ENCODE assay signal across 13 cellular contexts in the genomic region with DNA sequence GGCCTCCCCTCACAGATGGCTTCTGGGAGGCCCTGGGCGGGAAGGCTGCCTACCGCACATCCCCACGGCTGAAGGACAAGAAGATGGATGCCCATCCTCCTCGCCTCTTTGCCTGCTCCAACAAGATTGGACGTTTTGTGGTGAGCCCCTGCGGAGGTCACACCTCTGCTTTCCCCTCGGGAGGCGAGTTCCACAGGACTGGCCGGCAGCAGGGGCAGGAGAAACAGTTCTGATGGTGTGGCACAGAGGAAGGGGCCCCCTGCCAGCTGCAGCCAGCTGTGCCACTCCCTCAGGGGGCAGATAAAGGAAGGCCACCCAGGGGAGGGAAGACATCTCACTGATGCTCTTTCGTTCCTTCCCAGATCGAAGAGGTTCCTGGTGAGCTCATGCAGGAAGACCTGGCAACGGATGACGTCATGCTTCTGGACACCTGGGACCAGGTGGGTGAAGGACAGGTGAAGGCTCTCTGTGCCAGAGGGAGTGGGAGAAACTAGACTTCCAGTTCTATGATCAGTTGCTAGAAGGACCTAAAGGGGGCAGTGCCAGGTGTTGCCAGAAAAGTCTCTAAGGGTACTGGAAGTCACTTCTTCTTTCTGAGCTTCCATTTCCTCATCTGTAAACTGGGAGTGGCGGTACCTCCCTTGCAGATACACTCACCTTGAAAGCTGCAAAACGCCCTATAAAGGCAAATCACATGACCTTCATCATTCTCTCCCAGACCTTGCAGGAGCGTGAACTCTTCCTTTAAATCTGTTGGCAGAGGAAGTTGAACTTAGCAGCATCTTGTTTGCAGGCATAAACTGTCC. TPM values are rescaled to one million over a fixed set of nuclear protein-coding genes. Genes with fewer than 3 reads are reported as not detected.
DNase-seq lines count a peak whose midpoint lies in the region; ATAC-seq, FAIRE-seq and TF ChIP-seq lines count a peak whose summit lies in the region.
"Had no signal": no experiment of that assay in that cellular context is flagged by ENCODE, and none has a peak within 500 bp of the region (broad histone marks: within the 10 kb centered on the region; RNA-seq: fewer than 3 reads in every experiment).

No MANE protein-coding gene starts in this region.

- WGBS in mammary epithelial cell (ENCODE audit: low coverage, missing lambda C conversion rate): 92% methylated on average over 15 of the region's 16 CpGs
- 89% methylated on average over 16 of the region's 16 CpGs; no CpG with 5 or more reads in 1 of the 2 donors for WGBS in transverse colon (ENCODE audit: low coverage in 1 of 2), 2 donors

- peaks cover 14 to 19% of the 10 kb centered on the region in 2 donors for H3K4me1 ChIP-seq in breast epithelium
- peaks cover 18% of the 10 kb centered on the region for H3K4me1 ChIP-seq in mammary epithelial cell (ENCODE audit: insufficient read depth, low read length)
- no peaks in the 10 kb centered on the region for H3K4me1 ChIP-seq in mucosa of descending colon (ENCODE audit: low read depth)
- H3K4me1 ChIP-seq in transverse colon: peaks cover 3 to 15% (median 7%) of the 10 kb centered on the region in 4 donors
- H3K4me1 ChIP-seq: prostate gland had no signal

- dilution Hi-C loops in mammary epithelial cell (cut with HindIII; ENCODE audit: low sequenced_read_pairs): no loop called here

- intact Hi-C loops in breast epithelium (cut with DNase I; ENCODE audit: low total_unique reads): no loop called here
- intact Hi-C loops in mammary epithelial cell (cut with micrococcal nuclease): no loop called here
- intact Hi-C loops in mucosa of descending colon (cut with DNase I, micrococcal nuclease): loop anchor here (10.0 kb wide), 3 partner anchors 46 to 114 kb away; a partner anchor contains a TSS
- intact Hi-C loops in transverse colon (cut with DNase I; ENCODE audit: low total_unique reads): no loop called here

- H2AFZ ChIP-seq in mammary epithelial cell (ENCODE audit: low read depth, low read length): no peak overlapping the region
- H2AFZ ChIP-seq: GM23248 had no signal

- DNase-seq in breast epithelium (ENCODE audit: low spot score in 2 of 2): no peak
- DNase-seq in mammary epithelial cell: no peak
- no peak for DNase-seq in bronchial epithelial cell (ENCODE audit: low read depth)
- no peak for DNase-seq in mucosa of descending colon
- DNase-seq in transverse colon: no peak
- DNase-seq in MG63: no peak
- no peak for DNase-seq in NCI-H2171 treated with DMSO at 0.1 percent for 48 hours (lab: John Stamatoyannopoulos, UW)
- no peak for DNase-seq in dermis blood vessel endothelial cell
- DNase-seq: GM23248; islet precursor cell; NCI-H1092; stimulated activated CD8-positive, alpha-beta memory T cell treated with anti-CD3 and anti-CD28 coated beads, Interleukin-4, amount 100 ng/mL, for 48 hours had no signal

- TF ChIP-seq CTCF in breast epithelium (IDR thresholded peaks at IDR 0.05): no peak
- no peak for TF ChIP-seq CTCF in mammary epithelial cell (conservative IDR thresholded peaks at IDR 0.05 in 1 of 2, IDR thresholded peaks at IDR 0.05 in 1 of 2; ENCODE audit: extremely low read depth in 1 of 2, insufficient read depth in 1 of 2, low read depth in 1 of 2, low read length in 2 of 2)
- TF ChIP-seq CTCF in bronchial epithelial cell (IDR thresholded peaks at IDR 0.05; ENCODE audit: insufficient read depth, low read length, severe bottlenecking): peak; percentile 4
- no peak for TF ChIP-seq CTCF in mucosa of descending colon (IDR thresholded peaks at IDR 0.05)
- TF ChIP-seq CTCF in transverse colon (IDR thresholded peaks at IDR 0.05): no peak

- H3K9me3 ChIP-seq in breast epithelium (no peaks in the 10 kb centered on the region), mammary epithelial cell (replicated peaks; ENCODE audit: insufficient read depth, low read length) (no peaks in the 10 kb centered on the region), mucosa of descending colon (no peaks in the 10 kb centered on the region), transverse colon (no peaks in the 10 kb centered on the region), MG63 (no peaks in the 10 kb centered on the region)
- H3K9me3 ChIP-seq: prostate gland had no signal

- H3K27ac ChIP-seq in breast epithelium (peak overlapping the region; percentile 95 to 96), mammary epithelial cell (ENCODE audit: insufficient read depth, low read depth, low read length) (no peak overlapping the region), transverse colon (peak overlapping the region; percentile 77 to 87 (median 84))
- H3K27ac ChIP-seq: GM23248 had no signal

- H3K79me2 ChIP-seq in mammary epithelial cell (ENCODE audit: insufficient read depth, low read length): no peaks in the 10 kb centered on the region

- no peak overlapping the region for H3K9ac ChIP-seq in mammary epithelial cell (ENCODE audit: insufficient read depth, low read length)
- H3K9ac ChIP-seq: GM23248 had no signal

- peak; percentile 70 for ATAC-seq in mucosa of descending colon

- BruUV-seq in mammary epithelial cell (replicated peaks; lab: Mats Ljungman, UMichigan): no TSS peak

- peak; percentile 99 for FAIRE-seq in bronchial epithelial cell (lab: Jason Lieb, UNC)

- H3K36me3 ChIP-seq in breast epithelium (peaks cover 18% of the 10 kb centered on the region), mammary epithelial cell (ENCODE audit: insufficient read depth, low read length) (peaks cover 27% of the 10 kb centered on the region), bronchial epithelial cell (ENCODE audit: control insufficient read depth, insufficient read depth, low read length) (peaks cover 39% of the 10 kb centered on the region), mucosa of descending colon (ENCODE audit: low read depth) (peaks cover 12% of the 10 kb centered on the region), transverse colon (peaks cover 0 to 62% (median 35%) of the 10 kb centered on the region in 4 donors), MG63 (peaks cover 55% of the 10 kb centered on the region)

- no peak overlapping the region for H3K4me3 ChIP-seq in breast epithelium
- no peak overlapping the region for H3K4me3 ChIP-seq in mammary epithelial cell (replicated peaks in 1 of 3; ENCODE audit: insufficient read depth in 1 of 3, low read depth in 2 of 3, low read length in 3 of 3)
- no peak overlapping the region for H3K4me3 ChIP-seq in bronchial epithelial cell (ENCODE audit: low read depth, low read length)
- no peak overlapping the region for H3K4me3 ChIP-seq in mucosa of descending colon
- no peak overlapping the region for H3K4me3 ChIP-seq in transverse colon
- H3K4me3 ChIP-seq in MG63: no peak overlapping the region
- H3K4me3 ChIP-seq: GM23248, prostate gland had no signal

- in situ Hi-C loops in mammary epithelial cell (cut with MboI; ENCODE audit: low sequenced_read_pairs in 2 of 2) (loop anchor here in 1 of 2 donors (10.0 kb wide), 1 partner anchor 46 kb away; a partner anchor contains a TSS), transverse colon (cut with MboI; ENCODE audit: low pct_ligation_motif_present in 1 of 4, low pct_unique_long_range_greater_than_20kb in 1 of 4, low sequenced_read_pairs in 3 of 4) (no loop called here)

- H3K27me3 ChIP-seq in breast epithelium (no peaks in the 10 kb centered on the region), mammary epithelial cell (ENCODE audit: insufficient read depth, low read length) (no peaks in the 10 kb centered on the region), bronchial epithelial cell (ENCODE audit: control insufficient read depth, insufficient read depth, low read length) (no peaks in the 10 kb centered on the region), transverse colon (no peaks in the 10 kb centered on the region), MG63 (no peaks in the 10 kb centered on the region)

- no peak for TF ChIP-seq EP300 in transverse colon (IDR thresholded peaks at IDR 0.05; ENCODE audit: low read depth)

- CTCF ChIA-PET in mammary epithelial cell (lab: Charles Lee; ENCODE audit: low non-redundant PET): no interaction called here

- no peak overlapping the region for H3K4me2 ChIP-seq in mammary epithelial cell (ENCODE audit: insufficient read depth, low read depth, low read length)

- TF ChIP-seq POLR2A in breast epithelium (IDR thresholded peaks at IDR 0.05): no peak
- TF ChIP-seq POLR2A in transverse colon (IDR thresholded peaks at IDR 0.05): no peak

- no peaks in the 10 kb centered on the region for H4K20me1 ChIP-seq in mammary epithelial cell (ENCODE audit: insufficient read depth, low read length)

RNA-seq across cellular contexts. Expression of a gene that starts 41.0 kb away (rescaled TPM):
- total RNA-seq in breast epithelium: 100 to 1,000 TPM; 263 to 444 (median 334) TPM
- total RNA-seq in mammary epithelial cell: 100 to 1,000 TPM in 1 of 2 donors, 10 to 100 TPM in 1; 80.3 to 124 TPM
- 71.7 TPM for polyA plus RNA-seq in mammary epithelial cell
- polyA minus RNA-seq in mammary epithelial cell: 41.9 TPM
- 215 and 356 TPM in 2 replicates for total RNA-seq in bronchial epithelial cell
- total RNA-seq in mucosa of descending colon: 100 to 1,000 TPM in 2 of 3 donors, 10 to 100 TPM in 1; 79.7 to 335 (median 199) TPM
- 100 to 1,000 TPM in 2 of 4 donors, 10 to 100 TPM in 2; 78.2 to 195 (median 111) TPM for total RNA-seq in transverse colon
- total RNA-seq in MG63 (2014; rRNA removed; shearing (Covaris generic); ENCODE audit: low replicate concordance): 108 and 114 TPM in 2 replicates
- total RNA-seq in dermis blood vessel endothelial cell: 310 and 473 TPM in 2 replicates

Comparison
In these comparisons a context has a peak if more than half of its experiments do, and no peak if none do; other contexts are left out.
1. intact Hi-C loops: an anchor here in mucosa of descending colon (10.0 kb wide); none called in breast epithelium, mammary epithelial cell and transverse colon.